25 cellular contexts compared by ENCODE assay signal in the genomic region with DNA sequence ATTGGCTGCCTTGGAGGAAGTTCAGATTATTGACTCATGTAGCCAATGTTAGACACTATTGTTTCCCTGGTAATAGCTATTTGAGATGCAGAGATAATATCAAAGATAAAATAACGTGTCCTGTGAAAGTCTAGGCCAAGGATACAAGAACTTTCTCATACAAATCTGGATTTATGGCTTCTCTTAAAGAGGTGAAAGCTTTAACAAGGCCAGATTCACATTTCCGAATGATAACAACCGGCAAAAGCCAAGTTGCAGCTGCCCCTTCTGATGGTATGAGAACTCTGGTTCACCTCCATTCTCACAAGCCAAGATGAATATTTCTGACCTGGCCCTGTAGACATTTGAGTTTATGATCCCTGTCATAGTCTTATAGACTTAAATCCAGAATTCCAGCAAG.
"Had no signal": no experiment of that assay in that cellular context is flagged by ENCODE, and none has a peak within 500 bp of the region (broad histone marks: within the 10 kb centered on the region; RNA-seq: fewer than 3 reads in every experiment).

No MANE protein-coding gene starts in this region.

- DNase-seq: activated B cell treated with CpG ODN at 0.5 μM for 24 hours; activated CD4-positive, alpha-beta T cell treated with anti-CD3 and anti-CD28 coated beads, Interleukin-2, amount 50 U/mL, for 1 hour; activated CD8-positive, alpha-beta T cell treated with anti-CD3 and anti-CD28 coated beads for 36 hours; activated gamma-delta T cell treated with Interleukin-2 at 50 U/mL for 16 hours; activated naive CD8-positive, alpha-beta T cell treated with anti-CD3 and anti-CD28 coated beads, Interleukin-2, amount 50 U/mL, for 24 hours; activated T-cell treated with anti-CD3 and anti-CD28 coated beads, Interleukin-2, amount 50 U/mL, for 4 hours; effector CD8-positive, alpha-beta T cell; erythroblast; foreskin fibroblast; heart left ventricle; hypothalamus; naive B cell; occipital lobe; psoas muscle; sigmoid colon; small intestine; stimulated activated CD4-positive, alpha-beta T cell treated with anti-CD3 and anti-CD28 coated beads, Interleukin-1b, Interleukin-23, amount 100 ng/mL, for 48 hours; stimulated activated CD4-positive, alpha-beta T cell treated with anti-CD3 and anti-CD28 coated beads, Interleukin-4, amount 100 ng/mL, for 4 hours; stimulated activated CD8-positive, alpha-beta memory T cell treated with anti-CD3 and anti-CD28 coated beads, Interleukin-4, amount 100 ng/mL, for 48 hours; stimulated activated naive CD4-positive, alpha-beta T cell; T-helper 1 cell had no signal

- H3K79me2 ChIP-seq: parathyroid adenoma had no signal

- H3K36me3 ChIP-seq: heart left ventricle, sigmoid colon, suprapubic skin, tibial nerve had no signal

- H3K4me1 ChIP-seq: parathyroid adenoma, psoas muscle, suprapubic skin, tibial nerve had no signal

- H3K4me3 ChIP-seq: heart left ventricle, lung, psoas muscle, sigmoid colon, suprapubic skin, tibial nerve had no signal

- H3K27me3 ChIP-seq: heart left ventricle, sigmoid colon, suprapubic skin, tibial nerve had no signal

- H3K9me3 ChIP-seq: heart left ventricle, psoas muscle, sigmoid colon, suprapubic skin, tibial nerve had no signal

- H2AFZ ChIP-seq: parathyroid adenoma had no signal

- H3K27ac ChIP-seq: heart left ventricle, parathyroid adenoma, psoas muscle, sigmoid colon, suprapubic skin, tibial nerve had no signal

- H3K9ac ChIP-seq: parathyroid adenoma had no signal
